Comparison of ENCODE assay signal across 1 cellular context in the genomic region with DNA sequence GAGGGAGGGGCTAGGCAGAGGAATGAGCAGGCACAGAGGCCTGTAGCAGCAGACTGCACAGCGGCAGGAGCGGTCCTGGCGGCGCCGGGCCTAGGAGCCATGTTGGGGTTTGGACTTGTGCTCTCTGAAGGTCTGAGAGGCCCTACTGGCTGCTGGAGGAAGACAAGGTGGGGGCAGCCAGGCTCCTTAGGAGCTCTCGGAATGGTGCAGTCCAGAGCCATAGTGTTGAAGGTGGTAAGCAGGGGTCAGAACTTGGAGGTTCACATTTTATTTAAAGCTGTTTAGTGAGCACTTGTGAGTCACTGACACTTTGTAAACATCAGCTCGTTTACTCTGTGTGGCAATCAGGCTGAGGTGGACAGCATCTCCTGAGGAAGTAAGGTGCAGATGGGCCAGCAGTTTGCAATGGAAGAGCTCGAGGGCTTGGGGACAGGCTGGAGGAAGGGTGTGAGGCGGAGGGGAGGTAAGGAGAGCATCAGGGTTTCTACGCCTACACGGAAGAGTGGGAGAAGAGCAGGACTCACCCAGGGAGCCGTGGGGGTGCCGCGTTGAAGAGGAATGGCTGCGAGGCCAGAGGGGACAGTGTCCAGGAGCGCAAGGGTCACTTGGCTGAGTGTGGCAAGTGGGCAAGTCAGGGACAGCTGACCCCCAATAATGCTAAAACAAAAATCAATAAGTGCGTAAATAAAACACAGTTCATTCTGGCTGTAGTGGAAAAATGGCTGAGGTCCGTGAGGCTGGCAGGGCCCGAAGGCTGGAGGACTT.
TF ChIP-seq lines count a peak whose summit lies in the region.

No MANE protein-coding gene starts in this region.

TF ChIP-seq in liver, 16 proteins besides CTCF, POLR2A, EP300 and RAD21 (continued from another document):
- TF ChIP-seq, protein P1, sequence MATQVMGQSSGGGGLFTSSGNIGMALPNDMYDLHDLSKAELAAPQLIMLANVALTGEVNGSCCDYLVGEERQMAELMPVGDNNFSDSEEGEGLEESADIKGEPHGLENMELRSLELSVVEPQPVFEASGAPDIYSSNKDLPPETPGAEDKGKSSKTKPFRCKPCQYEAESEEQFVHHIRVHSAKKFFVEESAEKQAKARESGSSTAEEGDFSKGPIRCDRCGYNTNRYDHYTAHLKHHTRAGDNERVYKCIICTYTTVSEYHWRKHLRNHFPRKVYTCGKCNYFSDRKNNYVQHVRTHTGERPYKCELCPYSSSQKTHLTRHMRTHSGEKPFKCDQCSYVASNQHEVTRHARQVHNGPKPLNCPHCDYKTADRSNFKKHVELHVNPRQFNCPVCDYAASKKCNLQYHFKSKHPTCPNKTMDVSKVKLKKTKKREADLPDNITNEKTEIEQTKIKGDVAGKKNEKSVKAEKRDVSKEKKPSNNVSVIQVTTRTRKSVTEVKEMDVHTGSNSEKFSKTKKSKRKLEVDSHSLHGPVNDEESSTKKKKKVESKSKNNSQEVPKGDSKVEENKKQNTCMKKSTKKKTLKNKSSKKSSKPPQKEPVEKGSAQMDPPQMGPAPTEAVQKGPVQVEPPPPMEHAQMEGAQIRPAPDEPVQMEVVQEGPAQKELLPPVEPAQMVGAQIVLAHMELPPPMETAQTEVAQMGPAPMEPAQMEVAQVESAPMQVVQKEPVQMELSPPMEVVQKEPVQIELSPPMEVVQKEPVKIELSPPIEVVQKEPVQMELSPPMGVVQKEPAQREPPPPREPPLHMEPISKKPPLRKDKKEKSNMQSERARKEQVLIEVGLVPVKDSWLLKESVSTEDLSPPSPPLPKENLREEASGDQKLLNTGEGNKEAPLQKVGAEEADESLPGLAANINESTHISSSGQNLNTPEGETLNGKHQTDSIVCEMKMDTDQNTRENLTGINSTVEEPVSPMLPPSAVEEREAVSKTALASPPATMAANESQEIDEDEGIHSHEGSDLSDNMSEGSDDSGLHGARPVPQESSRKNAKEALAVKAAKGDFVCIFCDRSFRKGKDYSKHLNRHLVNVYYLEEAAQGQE (IDR thresholded peaks at IDR 0.05) = peak; percentile 19
- TF ChIP-seq, protein P2, sequence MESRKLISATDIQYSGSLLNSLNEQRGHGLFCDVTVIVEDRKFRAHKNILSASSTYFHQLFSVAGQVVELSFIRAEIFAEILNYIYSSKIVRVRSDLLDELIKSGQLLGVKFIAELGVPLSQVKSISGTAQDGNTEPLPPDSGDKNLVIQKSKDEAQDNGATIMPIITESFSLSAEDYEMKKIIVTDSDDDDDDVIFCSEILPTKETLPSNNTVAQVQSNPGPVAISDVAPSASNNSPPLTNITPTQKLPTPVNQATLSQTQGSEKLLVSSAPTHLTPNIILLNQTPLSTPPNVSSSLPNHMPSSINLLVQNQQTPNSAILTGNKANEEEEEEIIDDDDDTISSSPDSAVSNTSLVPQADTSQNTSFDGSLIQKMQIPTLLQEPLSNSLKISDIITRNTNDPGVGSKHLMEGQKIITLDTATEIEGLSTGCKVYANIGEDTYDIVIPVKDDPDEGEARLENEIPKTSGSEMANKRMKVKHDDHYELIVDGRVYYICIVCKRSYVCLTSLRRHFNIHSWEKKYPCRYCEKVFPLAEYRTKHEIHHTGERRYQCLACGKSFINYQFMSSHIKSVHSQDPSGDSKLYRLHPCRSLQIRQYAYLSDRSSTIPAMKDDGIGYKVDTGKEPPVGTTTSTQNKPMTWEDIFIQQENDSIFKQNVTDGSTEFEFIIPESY (IDR thresholded peaks at IDR 0.05) = no peak
- TF ChIP-seq, protein P3, sequence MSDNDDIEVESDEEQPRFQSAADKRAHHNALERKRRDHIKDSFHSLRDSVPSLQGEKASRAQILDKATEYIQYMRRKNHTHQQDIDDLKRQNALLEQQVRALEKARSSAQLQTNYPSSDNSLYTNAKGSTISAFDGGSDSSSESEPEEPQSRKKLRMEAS (IDR thresholded peaks at IDR 0.05) = no peak
- peak; percentile 52 to 62 for TF ChIP-seq HNF4A (conservative IDR thresholded peaks at IDR 0.05)
